Comparison of ENCODE assay signal across 23 cellular contexts in genomic region chr1:162297208-162297607, GRCh38.
"Had no signal": no experiment of that assay in that cellular context is flagged by ENCODE, and none has a peak within 500 bp of the region (broad histone marks: within the 10 kb centered on the region; RNA-seq: fewer than 3 reads in every experiment).

No MANE protein-coding gene starts in this region.

- H3K36me3 Mint-ChIP-seq: activated naive CD8-positive, alpha-beta T cell; stimulated activated naive B cell treated with anti-CD40 and anti-IgM and Interleukin-4, amounts not matched to agents 10 μg/mL and 1 μg/mL and 100 μg/mL, for 72 hours; T-cell had no signal

- ATAC-seq: activated CD4-positive, alpha-beta T cell treated with anti-CD3 and anti-CD28 coated beads for 36 hours; effector memory CD8-positive, alpha-beta T cell; gastrocnemius medialis; left cardiac atrium; left ventricle myocardium superior; mucosa of descending colon; psoas muscle; stimulated activated naive B cell treated with anti-CD40 and anti-IgM and Interleukin-4, amounts not matched to agents 10 μg/mL and 1 μg/mL and 100 μg/mL, for 72 hours; T-cell had no signal

- H3K9me3 Mint-ChIP-seq: activated B cell treated with CpG ODN at 0.5 μM for 24 hours, T-cell had no signal

- DNase-seq: activated B cell treated with CpG ODN at 0.5 μM for 24 hours; activated CD4-positive, alpha-beta T cell treated with anti-CD3 and anti-CD28 coated beads for 36 hours; activated CD8-positive, alpha-beta memory T cell treated with anti-CD3 and anti-CD28 coated beads for 24 hours; activated effector memory CD4-positive, alpha-beta T cell treated with Interleukin-2 at 50 U/mL for 16 hours; activated naive CD4-positive, alpha-beta T cell treated with Interleukin-2 at 50 U/mL for 16 hours; anterior cingulate cortex; dorsolateral prefrontal cortex; effector memory CD8-positive, alpha-beta T cell; erythroblast; gastrocnemius medialis; glutamatergic neuron; left cardiac atrium; left ventricle myocardium superior; mucosa of descending colon; nucleus accumbens; psoas muscle; sigmoid colon; small intestine; stimulated activated CD4-positive, alpha-beta T cell treated with anti-CD3 and anti-CD28 coated beads, Interleukin-2, amount 100 ng/mL, for 24 hours; stimulated activated naive B cell treated with anti-CD40 and anti-IgM and Interleukin-4, amounts not matched to agents 10 μg/mL and 1 μg/mL and 100 μg/mL, for 72 hours; T-cell had no signal

- H3K27ac Mint-ChIP-seq: activated B cell treated with CpG ODN at 0.5 μM for 24 hours; activated CD4-positive, alpha-beta T cell treated with anti-CD3 and anti-CD28 coated beads for 36 hours; activated naive CD8-positive, alpha-beta T cell; effector memory CD8-positive, alpha-beta T cell; stimulated activated naive B cell treated with anti-CD40 and anti-IgM and Interleukin-4, amounts not matched to agents 10 μg/mL and 1 μg/mL and 100 μg/mL, for 72 hours; T-cell had no signal

- H3K4me3 Mint-ChIP-seq: activated B cell treated with CpG ODN at 0.5 μM for 24 hours; activated CD4-positive, alpha-beta T cell treated with anti-CD3 and anti-CD28 coated beads for 36 hours; activated naive CD8-positive, alpha-beta T cell; effector memory CD8-positive, alpha-beta T cell; stimulated activated naive B cell treated with anti-CD40 and anti-IgM and Interleukin-4, amounts not matched to agents 10 μg/mL and 1 μg/mL and 100 μg/mL, for 72 hours; T-cell had no signal

- H3K4me1 Mint-ChIP-seq: activated B cell treated with CpG ODN at 0.5 μM for 24 hours; activated CD4-positive, alpha-beta T cell treated with anti-CD3 and anti-CD28 coated beads for 36 hours; stimulated activated naive B cell treated with anti-CD40 and anti-IgM and Interleukin-4, amounts not matched to agents 10 μg/mL and 1 μg/mL and 100 μg/mL, for 72 hours; T-cell had no signal

- FAIRE-seq: keratinocyte, small intestine had no signal
